ENCODE assay signal across 28 cellular contexts in genomic region chr1:151213560-151213959, GRCh38. TPM values are rescaled to one million over a fixed set of nuclear protein-coding genes. Genes with fewer than 3 reads are reported as not detected.
DNase-seq lines count a peak whose midpoint lies in the region; TF ChIP-seq lines count a peak whose summit lies in the region.
"Had no signal": no experiment of that assay in that cellular context is flagged by ENCODE, and none has a peak within 500 bp of the region (broad histone marks: within the 10 kb centered on the region; RNA-seq: fewer than 3 reads in every experiment).

No MANE protein-coding gene starts in this region.

- DNase-seq in MCF 10A (ENCODE audit: unreplicated experiment) = no peak
- DNase-seq in breast epithelium (ENCODE audit: low spot score in 2 of 2) = no peak
- no peak for DNase-seq in activated T-helper 1 cell treated with anti-CD3 and anti-CD28 coated beads, Interleukin-12 subunit alpha, Interleukin-12 subunit beta, Interleukin-2, Interleukin-4 antibody, amounts not matched to agents 30 ng/mL and 10 ng/mL and 1 ng/mL, durations not matched to agents 14 hours and 24 hours and 36 hours (ENCODE audit: low spot score)
- DNase-seq in epithelial cell of prostate (ENCODE audit: low read depth, low spot score) = no peak
- no peak for DNase-seq in activated CD4-positive, alpha-beta T cell treated with anti-CD3 and anti-CD28 coated beads, Interleukin-2, amount 10 ng/mL, durations not matched to agents 7 days and 5 days
- no peak for DNase-seq in midbrain (lab: John Stamatoyannopoulos, UW)
- DNase-seq in iPS-NIHi11 (ENCODE audit: low spot score) = no peak
- DNase-seq in DMS153 (lab: John Stamatoyannopoulos, UW) = no peak
- DNase-seq: activated CD8-positive, alpha-beta T cell treated with anti-CD3 and anti-CD28 coated beads, Interleukin-2, amount 10 ng/mL, durations not matched to agents 7 days and 5 days; activated gamma-delta T cell; amniotic stem cell; BE2C; COR-L47; esophagus squamous epithelium; H7; MM.1S; NCI-H1436; NCI-H2081 treated with DMSO at 0.1 percent for 48 hours; NCI-H345; stimulated activated naive CD8-positive, alpha-beta T cell treated with anti-CD3 and anti-CD28 coated beads, Interleukin-15, Interleukin-2, amounts not matched to agents 100 U/mL and 50 U/mL, for 24 hours had no signal

- no peak overlapping the region for H3K4me3 ChIP-seq in breast epithelium
- H3K4me3 ChIP-seq: A549, coronary artery, esophagus squamous epithelium, lung, prostate gland, thoracic aorta, vagina had no signal

- peaks cover 12% of the 10 kb centered on the region for H3K4me1 Mint-ChIP-seq in MCF 10A (ENCODE audit: insufficient read depth, unreplicated experiment)
- H3K4me1 Mint-ChIP-seq in activated T-helper 1 cell treated with anti-CD3 and anti-CD28 coated beads, Interleukin-12 subunit alpha, Interleukin-12 subunit beta, Interleukin-2, Interleukin-4 antibody, amounts not matched to agents 30 ng/mL and 10 ng/mL and 1 ng/mL, durations not matched to agents 14 hours and 24 hours and 36 hours (ENCODE audit: low read depth) = peaks cover 26% of the 10 kb centered on the region
- peaks cover 44% of the 10 kb centered on the region for H3K4me1 Mint-ChIP-seq in activated CD4-positive, alpha-beta T cell treated with anti-CD3 and anti-CD28 coated beads, Interleukin-2, amount 10 ng/mL, durations not matched to agents 7 days and 5 days

- no peaks in the 10 kb centered on the region for H3K27me3 Mint-ChIP-seq in MCF 10A (ENCODE audit: insufficient read depth, unreplicated experiment)
- no peaks in the 10 kb centered on the region for H3K27me3 Mint-ChIP-seq in activated T-helper 1 cell treated with anti-CD3 and anti-CD28 coated beads, Interleukin-12 subunit alpha, Interleukin-12 subunit beta, Interleukin-2, Interleukin-4 antibody, amounts not matched to agents 30 ng/mL and 10 ng/mL and 1 ng/mL, durations not matched to agents 14 hours and 24 hours and 36 hours (ENCODE audit: insufficient read depth)
- no peaks in the 10 kb centered on the region for H3K27me3 Mint-ChIP-seq in activated CD4-positive, alpha-beta T cell treated with anti-CD3 and anti-CD28 coated beads, Interleukin-2, amount 10 ng/mL, durations not matched to agents 7 days and 5 days

- BruUV-seq in MCF 10A (replicated peaks; lab: Mats Ljungman, UMichigan) = no TSS peak

- H3K27ac ChIP-seq in breast epithelium (no peak overlapping the region), epithelial cell of prostate (peak overlapping the region; percentile 69)
- H3K27ac ChIP-seq: A549, coronary artery, esophagus squamous epithelium, prostate gland, thoracic aorta, vagina had no signal

- H3K27ac Mint-ChIP-seq in MCF 10A (ENCODE audit: low read depth, unreplicated experiment) = peak overlapping the region; percentile 33
- peak overlapping the region; percentile 55 for H3K27ac Mint-ChIP-seq in activated T-helper 1 cell treated with anti-CD3 and anti-CD28 coated beads, Interleukin-12 subunit alpha, Interleukin-12 subunit beta, Interleukin-2, Interleukin-4 antibody, amounts not matched to agents 30 ng/mL and 10 ng/mL and 1 ng/mL, durations not matched to agents 14 hours and 24 hours and 36 hours
- H3K27ac Mint-ChIP-seq in activated CD4-positive, alpha-beta T cell treated with anti-CD3 and anti-CD28 coated beads, Interleukin-2, amount 10 ng/mL, durations not matched to agents 7 days and 5 days = no peak overlapping the region
- H3K27ac Mint-ChIP-seq: activated CD8-positive, alpha-beta T cell treated with anti-CD3 and anti-CD28 coated beads, Interleukin-2, amount 10 ng/mL, durations not matched to agents 7 days and 5 days had no signal

- no peak for TF ChIP-seq POLR2A in breast epithelium (IDR thresholded peaks at IDR 0.05)

- intact Hi-C loops in MCF 10A (cut with micrococcal nuclease) = no loop called here
- intact Hi-C loops in breast epithelium (cut with DNase I; ENCODE audit: low total_unique reads) = no loop called here
- intact Hi-C loops in activated T-helper 1 cell treated with anti-CD3 and anti-CD28 coated beads, Interleukin-12 subunit alpha, Interleukin-12 subunit beta, Interleukin-2, Interleukin-4 antibody, amounts not matched to agents 30 ng/mL and 10 ng/mL and 1 ng/mL, durations not matched to agents 14 hours and 24 hours and 36 hours (cut with micrococcal nuclease) = no loop called here

- H3K9me3 Mint-ChIP-seq in MCF 10A (ENCODE audit: unreplicated experiment) = no peaks in the 10 kb centered on the region
- H3K9me3 Mint-ChIP-seq in activated T-helper 1 cell treated with anti-CD3 and anti-CD28 coated beads, Interleukin-12 subunit alpha, Interleukin-12 subunit beta, Interleukin-2, Interleukin-4 antibody, amounts not matched to agents 30 ng/mL and 10 ng/mL and 1 ng/mL, durations not matched to agents 14 hours and 24 hours and 36 hours = no peaks in the 10 kb centered on the region
- no peaks in the 10 kb centered on the region for H3K9me3 Mint-ChIP-seq in activated CD4-positive, alpha-beta T cell treated with anti-CD3 and anti-CD28 coated beads, Interleukin-2, amount 10 ng/mL, durations not matched to agents 7 days and 5 days

- no peak overlapping the region for H3K4me3 Mint-ChIP-seq in MCF 10A (ENCODE audit: unreplicated experiment)
- no peak overlapping the region for H3K4me3 Mint-ChIP-seq in activated T-helper 1 cell treated with anti-CD3 and anti-CD28 coated beads, Interleukin-12 subunit alpha, Interleukin-12 subunit beta, Interleukin-2, Interleukin-4 antibody, amounts not matched to agents 30 ng/mL and 10 ng/mL and 1 ng/mL, durations not matched to agents 14 hours and 24 hours and 36 hours
- no peak overlapping the region for H3K4me3 Mint-ChIP-seq in activated CD4-positive, alpha-beta T cell treated with anti-CD3 and anti-CD28 coated beads, Interleukin-2, amount 10 ng/mL, durations not matched to agents 7 days and 5 days
- H3K4me3 Mint-ChIP-seq: activated CD8-positive, alpha-beta T cell treated with anti-CD3 and anti-CD28 coated beads, Interleukin-2, amount 10 ng/mL, durations not matched to agents 7 days and 5 days had no signal

- POLR2A ChIA-PET in MCF 10A (lab: Yijun Ruan, JAX) = interaction anchor here (1.2 kb wide), 1 partner anchor 14 kb away, joined by 3 read pairs; no protein-coding TSS in a partner anchor
- POLR2A ChIA-PET in activated CD4-positive, alpha-beta T cell treated with anti-CD3 and anti-CD28 coated beads, Interleukin-2, amount 10 ng/mL, durations not matched to agents 7 days and 5 days (lab: Charles Lee) = no interaction called here

- H3K36me3 Mint-ChIP-seq in MCF 10A (ENCODE audit: insufficient read depth, unreplicated experiment) = peaks cover 95% of the 10 kb centered on the region
- peaks cover 27% of the 10 kb centered on the region for H3K36me3 Mint-ChIP-seq in activated T-helper 1 cell treated with anti-CD3 and anti-CD28 coated beads, Interleukin-12 subunit alpha, Interleukin-12 subunit beta, Interleukin-2, Interleukin-4 antibody, amounts not matched to agents 30 ng/mL and 10 ng/mL and 1 ng/mL, durations not matched to agents 14 hours and 24 hours and 36 hours (ENCODE audit: low read depth)
- peaks cover 26% of the 10 kb centered on the region for H3K36me3 Mint-ChIP-seq in activated CD4-positive, alpha-beta T cell treated with anti-CD3 and anti-CD28 coated beads, Interleukin-2, amount 10 ng/mL, durations not matched to agents 7 days and 5 days (ENCODE audit: low read depth)

- no peaks in the 10 kb centered on the region for H3K27me3 ChIP-seq in breast epithelium
- H3K27me3 ChIP-seq: BE2C, esophagus squamous epithelium, vagina had no signal

- no peaks in the 10 kb centered on the region for H3K36me3 ChIP-seq in breast epithelium
- H3K36me3 ChIP-seq: prostate gland had no signal

- CTCF ChIA-PET in MCF 10A (lab: Yijun Ruan, JAX) = interaction anchor here (1.0 to 2.8 kb wide), 4 partner anchors 10 to 38 kb away, joined by 3 to 6 read pairs (median 3); no protein-coding TSS in a partner anchor
- CTCF ChIA-PET in activated CD4-positive, alpha-beta T cell treated with anti-CD3 and anti-CD28 coated beads, Interleukin-2, amount 10 ng/mL, durations not matched to agents 7 days and 5 days (lab: Charles Lee) = no interaction called here

- H3K4me1 ChIP-seq in breast epithelium = no peaks in the 10 kb centered on the region
- H3K4me1 ChIP-seq: BE2C, prostate gland had no signal

- H3K9me3 ChIP-seq in breast epithelium = no peaks in the 10 kb centered on the region
- H3K9me3 ChIP-seq: A549, BE2C, esophagus squamous epithelium, prostate gland, thoracic aorta, vagina had no signal

- TF ChIP-seq CTCF in MCF 10A (IDR thresholded peaks at IDR 0.05; ENCODE audit: unreplicated experiment) = no peak
- TF ChIP-seq CTCF in breast epithelium (IDR thresholded peaks at IDR 0.05) = no peak

RNA-seq across cellular contexts. Expression of gene PIP5K1A, which starts 15.2 kb away (rescaled TPM):
- 150 and 163 TPM in 2 replicates for total RNA-seq in MCF 10A (2022)
- total RNA-seq in breast epithelium = 10 to 100 TPM; 38.1 to 87.2 (median 61.6) TPM
- 98.9 and 101 TPM in 2 replicates for total RNA-seq in activated T-helper 1 cell treated with anti-CD3 and anti-CD28 coated beads, Interleukin-12 subunit alpha, Interleukin-12 subunit beta, Interleukin-2, Interleukin-4 antibody, amounts not matched to agents 30 ng/mL and 10 ng/mL and 1 ng/mL, durations not matched to agents 14 hours and 24 hours and 36 hours
- 10 to 100 TPM; 61.6 to 63.4 TPM for total RNA-seq in activated CD4-positive, alpha-beta T cell treated with anti-CD3 and anti-CD28 coated beads, Interleukin-2, amount 10 ng/mL, durations not matched to agents 7 days and 5 days

RNA-seq across cellular contexts. Expression of gene VPS72, which starts 23.6 kb away (rescaled TPM):
- total RNA-seq in MCF 10A (2022) (106 and 108 TPM in 2 replicates), breast epithelium (10 to 100 TPM; 34.6 to 49.0 (median 34.7) TPM)
- total RNA-seq in activated T-helper 1 cell treated with anti-CD3 and anti-CD28 coated beads, Interleukin-12 subunit alpha, Interleukin-12 subunit beta, Interleukin-2, Interleukin-4 antibody, amounts not matched to agents 30 ng/mL and 10 ng/mL and 1 ng/mL, durations not matched to agents 14 hours and 24 hours and 36 hours = 90.0 and 96.4 TPM in 2 replicates
- 10 to 100 TPM; 77.1 to 79.6 TPM for total RNA-seq in activated CD4-positive, alpha-beta T cell treated with anti-CD3 and anti-CD28 coated beads, Interleukin-2, amount 10 ng/mL, durations not matched to agents 7 days and 5 days

RNA-seq across cellular contexts. Expression of gene TMOD4, which starts 37.8 kb away (rescaled TPM):
- total RNA-seq in MCF 10A (2022) (1.1 TPM in 1 of 2 replicates, not detected in the other), breast epithelium (under 1 TPM in 1 of 3 donors, not detected in 2; 0.73 TPM)
- total RNA-seq in activated T-helper 1 cell treated with anti-CD3 and anti-CD28 coated beads, Interleukin-12 subunit alpha, Interleukin-12 subunit beta, Interleukin-2, Interleukin-4 antibody, amounts not matched to agents 30 ng/mL and 10 ng/mL and 1 ng/mL, durations not matched to agents 14 hours and 24 hours and 36 hours = 2.6 and 2.9 TPM in 2 replicates
- 1 to 10 TPM; 2.0 to 2.7 TPM for total RNA-seq in activated CD4-positive, alpha-beta T cell treated with anti-CD3 and anti-CD28 coated beads, Interleukin-2, amount 10 ng/mL, durations not matched to agents 7 days and 5 days
- total RNA-seq: bronchial epithelial cell, esophagus squamous epithelium, frontal cortex, thoracic aorta had no signal

RNA-seq across cellular contexts. Expression of gene PSMD4, which starts 41.0 kb away (rescaled TPM):
- total RNA-seq in MCF 10A (2022) (266 and 285 TPM in 2 replicates), breast epithelium (100 to 1,000 TPM; 108 to 188 (median 140) TPM)
- total RNA-seq in activated T-helper 1 cell treated with anti-CD3 and anti-CD28 coated beads, Interleukin-12 subunit alpha, Interleukin-12 subunit beta, Interleukin-2, Interleukin-4 antibody, amounts not matched to agents 30 ng/mL and 10 ng/mL and 1 ng/mL, durations not matched to agents 14 hours and 24 hours and 36 hours = 276 and 285 TPM in 2 replicates
- 100 to 1,000 TPM; 170 to 190 TPM for total RNA-seq in activated CD4-positive, alpha-beta T cell treated with anti-CD3 and anti-CD28 coated beads, Interleukin-2, amount 10 ng/mL, durations not matched to agents 7 days and 5 days

RNA-seq across cellular contexts. Expression of gene SCNM1, which starts 47.6 kb away (rescaled TPM):
- total RNA-seq in MCF 10A (2022) (88.5 and 93.0 TPM in 2 replicates), breast epithelium (10 to 100 TPM; 14.9 to 23.8 (median 23.6) TPM)
- 111 and 117 TPM in 2 replicates for total RNA-seq in activated T-helper 1 cell treated with anti-CD3 and anti-CD28 coated beads, Interleukin-12 subunit alpha, Interleukin-12 subunit beta, Interleukin-2, Interleukin-4 antibody, amounts not matched to agents 30 ng/mL and 10 ng/mL and 1 ng/mL, durations not matched to agents 14 hours and 24 hours and 36 hours
- total RNA-seq in activated CD4-positive, alpha-beta T cell treated with anti-CD3 and anti-CD28 coated beads, Interleukin-2, amount 10 ng/mL, durations not matched to agents 7 days and 5 days = 10 to 100 TPM; 63.7 to 70.9 TPM
